ENCODE assay signal across 17 cellular contexts in genomic region chr9:95465115-95465514, GRCh38. TPM values are rescaled to one million over a fixed set of nuclear protein-coding genes. Genes with fewer than 3 reads are reported as not detected.
DNase-seq lines count a peak whose midpoint lies in the region; ATAC-seq and TF ChIP-seq lines count a peak whose summit lies in the region.
"Had no signal": no experiment of that assay in that cellular context is flagged by ENCODE, and none has a peak within 500 bp of the region (broad histone marks: within the 10 kb centered on the region; RNA-seq: fewer than 3 reads in every experiment).

No MANE protein-coding gene starts in this region.

- no peaks in the 10 kb centered on the region for H3K9me2 ChIP-seq in SK-N-SH

- DNase-seq in cardiac muscle cell (ENCODE audit: low read depth in 1 of 2, low spot score in 1 of 2), result no peak
- no peak for DNase-seq in Right ventricle myocardium superior
- DNase-seq in SK-N-MC (ENCODE audit: low read depth, low spot score), result no peak
- DNase-seq in midbrain (lab: John Stamatoyannopoulos, UW), result peak; percentile 30
- no peak for DNase-seq in stimulated activated CD4-positive, alpha-beta T cell treated with anti-CD3 and anti-CD28 coated beads, Interleukin-4, amount 100 ng/mL, for 1 hour
- no peak for DNase-seq in SK-N-SH
- no peak for DNase-seq in cerebellar nuclear complex (lab: John Stamatoyannopoulos, UW)
- DNase-seq in tibial artery, result no peak
- DNase-seq: AML-193; CD4-positive, CD25-positive, alpha-beta regulatory T cell; H7; NCI-H1092; NCI-H1436; NCI-H187 treated with DMSO at 0.1 percent for 48 hours; NCI-H2107; Peyer's patch; SJCRH30 had no signal

- POLR2A ChIA-PET in SK-N-SH (lab: Yijun Ruan, JAX), result no interaction called here

- H4K20me1 ChIP-seq in SK-N-SH (ENCODE audit: insufficient read depth), result no peaks in the 10 kb centered on the region

- TF ChIP-seq RAD21 in SK-N-SH (IDR thresholded peaks at IDR 0.05; ENCODE audit: low read length), result no peak

- intact Hi-C loops in Right ventricle myocardium superior (cut with DNase I) (no loop called here), tibial artery (cut with DNase I; ENCODE audit: low total_unique reads) (no loop called here)

- no peak overlapping the region for H3K4me2 ChIP-seq in SK-N-SH

- TF ChIP-seq CTCF in cardiac muscle cell (IDR thresholded peaks at IDR 0.05; ENCODE audit: low read depth, low read length) (no peak), SK-N-SH (IDR thresholded peaks at IDR 0.05) (no peak), tibial artery (IDR thresholded peaks at IDR 0.05) (no peak)

- H3F3A ChIP-seq in SK-N-SH (replicated peaks; ENCODE audit: insufficient read depth), result no peaks in the 10 kb centered on the region

- H3K79me2 ChIP-seq in SK-N-SH (ENCODE audit: insufficient read depth), result no peaks in the 10 kb centered on the region

- H3K36me3 ChIP-seq in cardiac muscle cell, result peaks cover 39% of the 10 kb centered on the region
- peaks cover 66% of the 10 kb centered on the region for H3K36me3 ChIP-seq in SK-N-MC (ENCODE audit: insufficient read depth, low read length)
- H3K36me3 ChIP-seq in SK-N-SH (replicated peaks in 1 of 2; ENCODE audit: control insufficient read depth in 1 of 2, insufficient read depth in 2 of 2, low read length in 1 of 2), result peaks cover 0 to 30% of the 10 kb centered on the region in 2 experiments
- peaks cover 70 to 81% (median 75%) of the 10 kb centered on the region in 3 donors for H3K36me3 ChIP-seq in tibial artery

- ATAC-seq in Right ventricle myocardium superior (ENCODE audit: poor library complexity), result no peak

- no peak for TF ChIP-seq EP300 in SK-N-SH (IDR thresholded peaks at IDR 0.05; ENCODE audit: borderline replicate concordance in 1 of 2, low read depth in 1 of 2, low read length in 1 of 2)

- no peaks in the 10 kb centered on the region for H3K9me3 ChIP-seq in cardiac muscle cell (ENCODE audit: low read depth)
- H3K9me3 ChIP-seq in SK-N-MC (ENCODE audit: low read depth, low read length), result no peaks in the 10 kb centered on the region
- H3K9me3 ChIP-seq in SK-N-SH, result no peaks in the 10 kb centered on the region
- H3K9me3 ChIP-seq in tibial artery, result no peaks in the 10 kb centered on the region
- H3K9me3 ChIP-seq: Peyer's patch, SJCRH30 had no signal

- CTCF ChIA-PET in SK-N-SH (lab: Yijun Ruan, JAX), result no interaction called here

- H3K4me3 ChIP-seq in cardiac muscle cell, result no peak overlapping the region
- no peak overlapping the region for H3K4me3 ChIP-seq in SK-N-MC
- H3K4me3 ChIP-seq in SK-N-SH (ENCODE audit: low read depth in 2 of 2, low read length in 1 of 2), result no peak overlapping the region
- no peak overlapping the region for H3K4me3 ChIP-seq in tibial artery
- H3K4me3 ChIP-seq: Peyer's patch, SJCRH30 had no signal

- no peak overlapping the region for H2AFZ ChIP-seq in SK-N-SH (ENCODE audit: low read depth)

- H3K4me1 ChIP-seq in cardiac muscle cell (ENCODE audit: low read depth), result peaks cover 25% of the 10 kb centered on the region
- H3K4me1 ChIP-seq in SK-N-SH (ENCODE audit: control insufficient read depth in 1 of 2, insufficient read depth in 2 of 2, low read depth in 1 of 2, low read length in 1 of 2), result peaks cover 7 to 39% of the 10 kb centered on the region in 2 experiments; a peak in 3 of 4 replicates
- H3K4me1 ChIP-seq in tibial artery, result peaks cover 0 to 6% (median 0%) of the 10 kb centered on the region in 4 donors

- WGBS in SK-N-SH (ENCODE audit: low lambda C conversion rate), result 94% methylated on average over 4 of the region's 4 CpGs

- no peaks in the 10 kb centered on the region for H3K27me3 ChIP-seq in cardiac muscle cell
- no peaks in the 10 kb centered on the region for H3K27me3 ChIP-seq in SK-N-SH (ENCODE audit: insufficient read depth)
- no peaks in the 10 kb centered on the region for H3K27me3 ChIP-seq in tibial artery
- H3K27me3 ChIP-seq: Peyer's patch, SJCRH30 had no signal

- H3K9ac ChIP-seq in SK-N-MC (ENCODE audit: insufficient read length), result no peak overlapping the region
- H3K9ac ChIP-seq in SK-N-SH, result no peak overlapping the region

- H3K27ac ChIP-seq in cardiac muscle cell (peak overlapping the region; percentile 93), SK-N-MC (peak overlapping the region; percentile 98), SK-N-SH (ENCODE audit: low read depth in 2 of 2, low read length in 1 of 2) (no peak overlapping the region), tibial artery (no peak overlapping the region)
- H3K27ac ChIP-seq: Peyer's patch, SJCRH30 had no signal

TF ChIP-seq in SK-N-SH, 30 proteins besides CTCF, POLR2A, EP300 and RAD21 (continues in another document):
- no peak for TF ChIP-seq SIN3A (IDR thresholded peaks at IDR 0.05; ENCODE audit: borderline replicate concordance, low read depth, low read length)
- TF ChIP-seq MEF2A (IDR thresholded peaks at IDR 0.05; ENCODE audit: borderline replicate concordance, low read depth), result no peak
- TF ChIP-seq GATA2 (CRISPR knock-in tag; IDR thresholded peaks at IDR 0.05), result no peak
- TF ChIP-seq TEAD4 (IDR thresholded peaks at IDR 0.05; ENCODE audit: borderline replicate concordance, insufficient read depth), result no peak
- TF ChIP-seq RFX5 (IDR thresholded peaks at IDR 0.05; ENCODE audit: low read length), result no peak
- no peak for TF ChIP-seq RCOR1 (IDR thresholded peaks at IDR 0.05; ENCODE audit: low read length)
- TF ChIP-seq ZBTB33 (IDR thresholded peaks at IDR 0.05; ENCODE audit: borderline replicate concordance, low read depth), result no peak
- no peak for TF ChIP-seq TAF1 (IDR thresholded peaks at IDR 0.05; ENCODE audit: borderline replicate concordance, low read depth, low read length)
- TF ChIP-seq NRF1 (IDR thresholded peaks at IDR 0.05; ENCODE audit: low read depth, low read length), result no peak
- no peak for TF ChIP-seq USF2 (IDR thresholded peaks at IDR 0.05; ENCODE audit: borderline replicate concordance, low read depth, low read length)
- no peak for TF ChIP-seq TCF12 (IDR thresholded peaks at IDR 0.05)
- no peak for TF ChIP-seq GABPA (IDR thresholded peaks at IDR 0.05; ENCODE audit: low read depth)
- no peak for TF ChIP-seq SMC3 (IDR thresholded peaks at IDR 0.05; ENCODE audit: low read depth, low read length)
- no peak for TF ChIP-seq YY1 (IDR thresholded peaks at IDR 0.05; ENCODE audit: low read depth)
- TF ChIP-seq IRF3 (IDR thresholded peaks at IDR 0.05; ENCODE audit: low read depth, low read length), result no peak
- no peak for TF ChIP-seq ELF1 (IDR thresholded peaks at IDR 0.05)
- no peak for TF ChIP-seq POLR2AphosphoS5 (IDR thresholded peaks at IDR 0.05; ENCODE audit: low read depth, low read length)
- TF ChIP-seq FOSL2 (IDR thresholded peaks at IDR 0.05; ENCODE audit: borderline replicate concordance, low read depth), result no peak
- no peak for TF ChIP-seq USF1 (IDR thresholded peaks at IDR 0.05; ENCODE audit: borderline replicate concordance, low read depth)

RNA-seq across cellular contexts. Expression of gene PTCH1, which starts 51.7 kb away (rescaled TPM):
- total RNA-seq in cardiac muscle cell, result 8.3 and 13.9 TPM in 2 replicates
- 7.3 and 9.6 TPM in 2 replicates for polyA plus RNA-seq in cardiac muscle cell
- 9.8 TPM for total RNA-seq in Right ventricle myocardium superior
- polyA plus RNA-seq in SK-N-SH (2012; rRNA removed), result 1.7 and 3.3 TPM in 2 replicates
- 2.2 and 2.4 TPM in 2 replicates for polyA plus RNA-seq in SK-N-SH (2012; cell fraction: cytosol; rRNA removed)
- 6.2 and 7.2 TPM in 2 replicates for polyA plus RNA-seq in SK-N-SH (2012; cell fraction: nucleus; rRNA removed)

Comparison
In these comparisons a context has a peak if more than half of its experiments do, and no peak if none do; other contexts are left out.
1. H3K27ac ChIP-seq: peak in cardiac muscle cell (single experiment) and SK-N-MC (single experiment); none in SK-N-SH (0 of 2) and tibial artery (0 of 2).